In genomic region chr16:64711596-64711995, GRCh38 we compare ENCODE assay signal across 23 cellular contexts.
DNase-seq lines count a peak whose midpoint lies in the region; ATAC-seq and TF ChIP-seq lines count a peak whose summit lies in the region.
"Had no signal": no experiment of that assay in that cellular context is flagged by ENCODE, and none has a peak within 500 bp of the region (broad histone marks: within the 10 kb centered on the region; RNA-seq: fewer than 3 reads in every experiment).

No MANE protein-coding gene starts in this region.

- H2AK5ac ChIP-seq in trophoblast cell (ENCODE audit: low read length): no peak overlapping the region

- TF ChIP-seq CTCF in astrocyte of the spinal cord (IDR thresholded peaks at IDR 0.05; ENCODE audit: low read depth, low read length) (no peak), prostate gland (IDR thresholded peaks at IDR 0.05) (no peak)

- H2AFZ ChIP-seq in trophoblast cell (ENCODE audit: insufficient read depth, low read length, poor library complexity): no peak overlapping the region

- no peak overlapping the region for H3K9ac ChIP-seq in trophoblast cell (ENCODE audit: low read length)

- H4K8ac ChIP-seq in trophoblast cell (ENCODE audit: low read depth, low read length): no peak overlapping the region

- intact Hi-C loops in prostate gland (cut with DNase I): no loop called here

- H3K4me3 ChIP-seq in astrocyte of the spinal cord (ENCODE audit: low read depth, low read length) (no peak overlapping the region), trophoblast cell (ENCODE audit: low read depth, low read length) (no peak overlapping the region), prostate gland (no peak overlapping the region)
- H3K4me3 ChIP-seq: HAP-1, SJSA1 had no signal

- WGBS in trophoblast cell (ENCODE audit: extremely low coverage, insufficient coverage, insufficient read length): no CpG with 5 or more reads among the region's 2 CpGs
- 95% methylated on average over 2 of the region's 2 CpGs for WGBS in prostate gland

- no peak overlapping the region for H4K91ac ChIP-seq in trophoblast cell (ENCODE audit: low read depth, low read length)

- H3K9me3 ChIP-seq in trophoblast cell (ENCODE audit: insufficient read depth, low read depth, low read length) (no peaks in the 10 kb centered on the region), prostate gland (no peaks in the 10 kb centered on the region)
- H3K9me3 ChIP-seq: HAP-1, SJSA1 had no signal

- DNase-seq in NCI-H1694 (lab: John Stamatoyannopoulos, UW) (peak; percentile 61), NCI-H1694 treated with DMSO at 0.1 percent for 48 hours (lab: John Stamatoyannopoulos, UW) (no peak), NCI-H69 (lab: John Stamatoyannopoulos, UW) (peak; percentile 31), astrocyte of the spinal cord (ENCODE audit: low read depth, low spot score) (peak; percentile 20), trophoblast cell (no peak), prostate gland (ENCODE audit: low spot score) (no peak)
- DNase-seq: Calu3, DND-41, GOT3, HFFc6, NCI-H1092, NCI-H1417 treated with DMSO at 0.1 percent for 48 hours, NCI-H1930, NCI-H2107, NCI-H510A, Right ventricle myocardium superior, RPMI8226 had no signal

- in situ Hi-C loops in astrocyte of the spinal cord (cut with HindIII; ENCODE audit: low sequenced_read_pairs): no loop called here

- no peaks in the 10 kb centered on the region for H3K27me3 ChIP-seq in trophoblast cell (ENCODE audit: insufficient read depth, low read length)
- no peaks in the 10 kb centered on the region for H3K27me3 ChIP-seq in prostate gland (replicated peaks; ENCODE audit: insufficient read depth)
- H3K27me3 ChIP-seq: SJSA1 had no signal

- H3K18ac ChIP-seq in trophoblast cell (ENCODE audit: low read length): no peak overlapping the region

- H3K36me3 ChIP-seq in trophoblast cell (ENCODE audit: control insufficient read depth in 1 of 2, insufficient read depth in 2 of 2, low read length in 2 of 2): no peaks in the 10 kb centered on the region
- no peaks in the 10 kb centered on the region for H3K36me3 ChIP-seq in prostate gland
- H3K36me3 ChIP-seq: HAP-1, SJSA1 had no signal

- no peak overlapping the region for H2BK120ac ChIP-seq in trophoblast cell (ENCODE audit: insufficient read depth, low read length, poor library complexity)

- no peak overlapping the region for H3K14ac ChIP-seq in trophoblast cell (ENCODE audit: low read length)

- H3K4me1 ChIP-seq in trophoblast cell (ENCODE audit: control insufficient read depth in 1 of 2, insufficient read depth in 2 of 2, low read length in 2 of 2) (no peaks in the 10 kb centered on the region), prostate gland (replicated peaks) (no peaks in the 10 kb centered on the region)
- H3K4me1 ChIP-seq: HAP-1, SJSA1 had no signal

- H2BK5ac ChIP-seq in trophoblast cell (ENCODE audit: low read depth, low read length, poor library complexity): no peak overlapping the region

- H3K27ac ChIP-seq in trophoblast cell (ENCODE audit: low read depth, low read length): peak overlapping the region; percentile 39
- H3K27ac ChIP-seq in prostate gland: no peak overlapping the region
- H3K27ac ChIP-seq: 22Rv1, C4-2B, SJSA1 had no signal

- no peak overlapping the region for H3K4ac ChIP-seq in trophoblast cell (ENCODE audit: low read depth, low read length)

- no peak overlapping the region for H2BK12ac ChIP-seq in trophoblast cell (ENCODE audit: low read length)

- H3K23ac ChIP-seq in trophoblast cell (ENCODE audit: low read length): no peak overlapping the region

- H3K4me2 ChIP-seq in trophoblast cell (ENCODE audit: low read length): no peak overlapping the region

- H3K79me2 ChIP-seq in trophoblast cell (ENCODE audit: control insufficient read depth, insufficient read depth, low read length, poor library complexity): no peaks in the 10 kb centered on the region

- no peak for TF ChIP-seq POLR2A in prostate gland (IDR thresholded peaks at IDR 0.05)

- ATAC-seq in HG03565 (IDR thresholded peaks at IDR 0.05; ENCODE audit: unreplicated experiment) (no peak), HG03045 (IDR thresholded peaks at IDR 0.05; ENCODE audit: unreplicated experiment) (no peak)

- H4K12ac ChIP-seq in trophoblast cell (ENCODE audit: low read depth, low read length): no peak overlapping the region

- H3K79me1 ChIP-seq in trophoblast cell (ENCODE audit: low read length): peaks cover 4% of the 10 kb centered on the region

Comparison
In these comparisons a context has a peak if more than half of its experiments do, and no peak if none do; other contexts are left out.
1. DNase-seq: peak in NCI-H1694 (single experiment), NCI-H69 (single experiment) and astrocyte of the spinal cord (single experiment); none in NCI-H1694 treated with DMSO at 0.1 percent for 48 hours (single experiment), trophoblast cell (0 of 2) and prostate gland (single experiment).